Comparison of ENCODE assay signal across 1 cellular context in the genomic region with DNA sequence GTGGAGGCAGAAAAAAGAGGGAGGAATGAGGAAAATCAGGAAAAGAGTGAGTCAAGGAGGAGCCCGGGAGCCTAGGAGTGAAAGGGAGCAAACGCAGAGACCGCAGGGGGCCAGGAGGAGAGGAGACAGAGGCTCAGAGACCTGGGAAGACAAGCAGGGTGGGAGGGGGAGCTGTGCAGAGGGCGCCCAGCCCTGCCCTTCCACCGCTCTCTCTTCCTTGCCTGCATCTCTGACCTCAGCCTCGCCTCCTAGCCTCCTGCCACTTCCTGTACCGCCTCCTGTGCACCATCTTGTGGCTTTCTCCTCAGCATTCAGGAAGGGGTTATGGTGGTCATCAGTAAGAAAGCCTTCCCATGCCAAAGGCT.
TF ChIP-seq lines count a peak whose summit lies in the region.

No MANE protein-coding gene starts in this region.

TF ChIP-seq in HEK293, 187 proteins besides CTCF, POLR2A, EP300 and RAD21 (continued from another document):
- TF ChIP-seq, protein P1, sequence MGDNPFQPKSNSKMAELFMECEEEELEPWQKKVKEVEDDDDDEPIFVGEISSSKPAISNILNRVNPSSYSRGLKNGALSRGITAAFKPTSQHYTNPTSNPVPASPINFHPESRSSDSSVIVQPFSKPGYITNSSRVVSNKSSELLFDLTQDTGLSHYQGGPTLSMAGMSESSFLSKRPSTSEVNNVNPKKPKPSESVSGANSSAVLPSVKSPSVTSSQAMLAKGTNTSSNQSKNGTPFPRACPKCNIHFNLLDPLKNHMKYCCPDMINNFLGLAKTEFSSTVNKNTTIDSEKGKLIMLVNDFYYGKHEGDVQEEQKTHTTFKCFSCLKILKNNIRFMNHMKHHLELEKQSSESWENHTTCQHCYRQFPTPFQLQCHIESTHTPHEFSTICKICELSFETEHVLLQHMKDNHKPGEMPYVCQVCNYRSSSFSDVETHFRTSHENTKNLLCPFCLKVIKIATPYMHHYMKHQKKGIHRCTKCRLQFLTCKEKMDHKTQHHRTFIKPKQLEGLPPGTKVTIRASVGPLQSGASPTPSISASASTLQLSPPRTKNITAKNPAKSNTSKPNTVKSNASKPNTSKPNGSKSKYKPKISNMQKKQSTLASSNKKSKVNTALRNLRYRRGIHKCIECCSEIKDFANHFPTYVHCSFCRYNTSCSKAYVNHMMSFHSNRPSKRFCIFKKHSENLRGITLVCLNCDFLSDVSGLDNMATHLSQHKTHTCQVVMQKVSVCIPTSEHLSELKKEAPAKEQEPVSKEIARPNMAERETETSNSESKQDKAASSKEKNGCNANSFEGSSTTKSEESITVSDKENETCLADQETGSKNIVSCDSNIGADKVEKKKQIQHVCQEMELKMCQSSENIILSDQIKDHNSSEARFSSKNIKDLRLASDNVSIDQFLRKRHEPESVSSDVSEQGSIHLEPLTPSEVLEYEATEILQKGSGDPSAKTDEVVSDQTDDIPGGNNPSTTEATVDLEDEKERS (tag by site-specific recombination; IDR thresholded peaks at IDR 0.05), result no peak
- TF ChIP-seq GLIS1 (tag by site-specific recombination; IDR thresholded peaks at IDR 0.05) (peak; percentile 82), ZNF26 (tag by site-specific recombination; IDR thresholded peaks at IDR 0.05) (no peak), YY2 (tag by site-specific recombination; IDR thresholded peaks at IDR 0.05) (no peak), ZNF639 (tag by site-specific recombination; IDR thresholded peaks at IDR 0.05) (no peak), ZNF394 (tag by site-specific recombination; IDR thresholded peaks at IDR 0.05; ENCODE audit: borderline replicate concordance) (no peak), BCL11B (tag by site-specific recombination; IDR thresholded peaks at IDR 0.05; ENCODE audit: low read depth) (no peak), GLIS2 (tag by site-specific recombination; IDR thresholded peaks at IDR 0.05) (peak; percentile 55), SP7 (tag by site-specific recombination; IDR thresholded peaks at IDR 0.05) (no peak), KLF17 (tag by site-specific recombination; IDR thresholded peaks at IDR 0.05) (0 out of 2 replicates have a peak, but pooled peaks have one; percentile 3), PBX3 (CRISPR knock-in tag; IDR thresholded peaks at IDR 0.05) (no peak), ZNF366 (tag by site-specific recombination; conservative IDR thresholded peaks at IDR 0.05) (peak; percentile 8; the same call in 1 of the 2 replicates), PRDM2 (tag by site-specific recombination; IDR thresholded peaks at IDR 0.05; ENCODE audit: borderline replicate concordance) (0 out of 2 replicates have a peak, but pooled peaks have one; percentile 35), ZNF362 (tag by site-specific recombination; IDR thresholded peaks at IDR 0.05) (no peak), ZNF16 (tag by site-specific recombination; IDR thresholded peaks at IDR 0.05; ENCODE audit: low read depth) (no peak), BCL11A (tag by site-specific recombination; IDR thresholded peaks at IDR 0.05; ENCODE audit: low read depth) (no peak), ZNF843 (tag by site-specific recombination; IDR thresholded peaks at IDR 0.05) (0 out of 2 replicates have a peak, but pooled peaks have one; percentile 3), ZNF621 (tag by site-specific recombination; IDR thresholded peaks at IDR 0.05) (no peak), ZFP37 (tag by site-specific recombination; IDR thresholded peaks at IDR 0.05) (no peak)
- TF ChIP-seq, protein P2, sequence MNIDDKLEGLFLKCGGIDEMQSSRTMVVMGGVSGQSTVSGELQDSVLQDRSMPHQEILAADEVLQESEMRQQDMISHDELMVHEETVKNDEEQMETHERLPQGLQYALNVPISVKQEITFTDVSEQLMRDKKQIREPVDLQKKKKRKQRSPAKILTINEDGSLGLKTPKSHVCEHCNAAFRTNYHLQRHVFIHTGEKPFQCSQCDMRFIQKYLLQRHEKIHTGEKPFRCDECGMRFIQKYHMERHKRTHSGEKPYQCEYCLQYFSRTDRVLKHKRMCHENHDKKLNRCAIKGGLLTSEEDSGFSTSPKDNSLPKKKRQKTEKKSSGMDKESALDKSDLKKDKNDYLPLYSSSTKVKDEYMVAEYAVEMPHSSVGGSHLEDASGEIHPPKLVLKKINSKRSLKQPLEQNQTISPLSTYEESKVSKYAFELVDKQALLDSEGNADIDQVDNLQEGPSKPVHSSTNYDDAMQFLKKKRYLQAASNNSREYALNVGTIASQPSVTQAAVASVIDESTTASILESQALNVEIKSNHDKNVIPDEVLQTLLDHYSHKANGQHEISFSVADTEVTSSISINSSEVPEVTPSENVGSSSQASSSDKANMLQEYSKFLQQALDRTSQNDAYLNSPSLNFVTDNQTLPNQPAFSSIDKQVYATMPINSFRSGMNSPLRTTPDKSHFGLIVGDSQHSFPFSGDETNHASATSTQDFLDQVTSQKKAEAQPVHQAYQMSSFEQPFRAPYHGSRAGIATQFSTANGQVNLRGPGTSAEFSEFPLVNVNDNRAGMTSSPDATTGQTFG (tag by site-specific recombination; IDR thresholded peaks at IDR 0.05; ENCODE audit: borderline replicate concordance), result peak; percentile 36; the same call in 1 of the 2 replicates
- TF ChIP-seq, protein P3, sequence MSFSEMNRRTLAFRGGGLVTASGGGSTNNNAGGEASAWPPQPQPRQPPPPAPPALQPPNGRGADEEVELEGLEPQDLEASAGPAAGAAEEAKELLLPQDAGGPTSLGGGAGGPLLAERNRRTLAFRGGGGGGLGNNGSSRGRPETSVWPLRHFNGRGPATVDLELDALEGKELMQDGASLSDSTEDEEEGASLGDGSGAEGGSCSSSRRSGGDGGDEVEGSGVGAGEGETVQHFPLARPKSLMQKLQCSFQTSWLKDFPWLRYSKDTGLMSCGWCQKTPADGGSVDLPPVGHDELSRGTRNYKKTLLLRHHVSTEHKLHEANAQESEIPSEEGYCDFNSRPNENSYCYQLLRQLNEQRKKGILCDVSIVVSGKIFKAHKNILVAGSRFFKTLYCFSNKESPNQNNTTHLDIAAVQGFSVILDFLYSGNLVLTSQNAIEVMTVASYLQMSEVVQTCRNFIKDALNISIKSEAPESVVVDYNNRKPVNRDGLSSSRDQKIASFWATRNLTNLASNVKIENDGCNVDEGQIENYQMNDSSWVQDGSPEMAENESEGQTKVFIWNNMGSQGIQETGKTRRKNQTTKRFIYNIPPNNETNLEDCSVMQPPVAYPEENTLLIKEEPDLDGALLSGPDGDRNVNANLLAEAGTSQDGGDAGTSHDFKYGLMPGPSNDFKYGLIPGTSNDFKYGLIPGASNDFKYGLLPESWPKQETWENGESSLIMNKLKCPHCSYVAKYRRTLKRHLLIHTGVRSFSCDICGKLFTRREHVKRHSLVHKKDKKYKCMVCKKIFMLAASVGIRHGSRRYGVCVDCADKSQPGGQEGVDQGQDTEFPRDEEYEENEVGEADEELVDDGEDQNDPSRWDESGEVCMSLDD (tag by site-specific recombination; IDR thresholded peaks at IDR 0.05), result no peak
